In genomic region chr9:117555964-117556629, GRCh38 we compare ENCODE assay signal across 8 cellular contexts.
A peak's percentile ranks its signal among the peaks of the same experiment; 100 is the strongest.
DNase-seq lines count a peak whose midpoint lies in the region; ATAC-seq and TF ChIP-seq lines count a peak whose summit lies in the region.

No MANE protein-coding gene starts in this region.

- H3K4me3 ChIP-seq in SJCRH30 (no peak overlapping the region), epithelial cell of esophagus (ENCODE audit: low read length) (no peak overlapping the region)

- H3K27me3 ChIP-seq in SJCRH30 = no peaks in the 10 kb centered on the region

- H3K4me1 ChIP-seq in SJCRH30 = peaks cover 9% of the 10 kb centered on the region

- peak; percentile 54 for TF ChIP-seq CTCF in epithelial cell of esophagus (IDR thresholded peaks at IDR 0.05; ENCODE audit: insufficient read depth, low read depth, low read length, missing control alignments)

- peaks cover 3% of the 10 kb centered on the region; the same call in 1 of the 2 replicates for H3K9me3 ChIP-seq in SJCRH30 (replicated peaks)

- H3K36me3 ChIP-seq in SJCRH30 = no peaks in the 10 kb centered on the region

- peak; percentile 93 for ATAC-seq in GM21360 (IDR thresholded peaks at IDR 0.05; ENCODE audit: unreplicated experiment)
- ATAC-seq in HG03520 (IDR thresholded peaks at IDR 0.05; ENCODE audit: unreplicated experiment) = peak; percentile 88

- H3K27ac ChIP-seq in SJCRH30 = no peak overlapping the region

- DNase-seq in NCI-H1436 (lab: John Stamatoyannopoulos, UW) = peak; percentile 17
- no peak for DNase-seq in NCI-H1436 treated with DMSO at 0.1 percent for 48 hours (lab: John Stamatoyannopoulos, UW)
- DNase-seq in SJCRH30 = peak; percentile 73 to 81
- peak; percentile 57 for DNase-seq in epithelial cell of esophagus (ENCODE audit: low read depth)
- peak in 34 of 56 donors; percentile 2 to 69 (median 19) for DNase-seq in nucleus accumbens (lab: John Stamatoyannopoulos, UW)
- no peak for DNase-seq in T-helper 9 cell

Comparison
In these comparisons a context has a peak if more than half of its experiments do, and no peak if none do; other contexts are left out.
1. DNase-seq: peak in NCI-H1436 (single experiment), SJCRH30 (2 of 2), epithelial cell of esophagus (single experiment) and nucleus accumbens (34 of 56); none in NCI-H1436 treated with DMSO at 0.1 percent for 48 hours (single experiment) and T-helper 9 cell (single experiment).